In genomic region chr1:7658127-7658498, GRCh38 we compare ENCODE assay signal across 13 cellular contexts.
DNase-seq lines count a peak whose midpoint lies in the region; ATAC-seq and TF ChIP-seq lines count a peak whose summit lies in the region.
"Had no signal": no experiment of that assay in that cellular context is flagged by ENCODE, and none has a peak within 500 bp of the region (broad histone marks: within the 10 kb centered on the region; RNA-seq: fewer than 3 reads in every experiment).

No MANE protein-coding gene starts in this region.

- no peak for TF ChIP-seq POLR2A in heart left ventricle (IDR thresholded peaks at IDR 0.05)

- DNase-seq in heart left ventricle (no peak), left cardiac atrium (no peak), myocyte (ENCODE audit: low read depth) (peak; percentile 23), ACHN (no peak), GM20000 (ENCODE audit: low spot score) (no peak)
- DNase-seq: AML-193; Caco-2; CD4-positive, alpha-beta T cell; DMS79 treated with DMSO at 0.1 percent for 48 hours; GF-D8 had no signal

- no peaks in the 10 kb centered on the region for H3K4me1 ChIP-seq in heart left ventricle
- H3K4me1 ChIP-seq: Caco-2, HAP-1 had no signal

- H3K27me3 ChIP-seq in heart left ventricle: no peaks in the 10 kb centered on the region

- peaks cover 1% of the 10 kb centered on the region for H3K36me3 Mint-ChIP-seq in brain

- H3K4me3 Mint-ChIP-seq in brain: peak overlapping the region in 2 of 5 experiments; percentile 28 to 57
- H3K4me3 Mint-ChIP-seq: CD4-positive, alpha-beta T cell had no signal

- H3K4me3 ChIP-seq in heart left ventricle: no peak overlapping the region
- H3K4me3 ChIP-seq: HAP-1 had no signal

- no peaks in the 10 kb centered on the region for H3K36me3 ChIP-seq in heart left ventricle
- H3K36me3 ChIP-seq: HAP-1 had no signal

- peaks cover 44% of the 10 kb centered on the region for H3K4me1 Mint-ChIP-seq in brain

- 56 to 61% (median 59%) methylated on average over 6 of the region's 6 CpGs for WGBS in heart left ventricle, 4 donors

- peak; percentile 19 to 64 (median 54) for ATAC-seq in heart left ventricle
- no peak for ATAC-seq in left cardiac atrium

- H3K27ac Mint-ChIP-seq in brain: peak overlapping the region; percentile 52 to 99 (median 94)
- H3K27ac Mint-ChIP-seq: CD4-positive, alpha-beta T cell had no signal

- intact Hi-C loops in heart left ventricle (cut with DNase I): loop anchor here in 1 of 10 donors (10.0 kb wide), 1 partner anchor 943 kb away; no protein-coding TSS in a partner anchor
- intact Hi-C loops in left cardiac atrium (cut with DNase I): no loop called here

- H3K27ac ChIP-seq in heart left ventricle: no peak overlapping the region
- H3K27ac ChIP-seq: C4-2B had no signal

- no peak for TF ChIP-seq CTCF in heart left ventricle (IDR thresholded peaks at IDR 0.05)
- no peak for TF ChIP-seq CTCF in brain (conservative IDR thresholded peaks at IDR 0.05)
- no peak for TF ChIP-seq CTCF in GM20000 (IDR thresholded peaks at IDR 0.05; ENCODE audit: extremely low read depth, missing control alignments)

- in situ Hi-C loops in ACHN (cut with HindIII; ENCODE audit: low pct_ligation_motif_present, low pct_unique_long_range_greater_than_20kb, low sequenced_read_pairs): no loop called here

- peaks cover 0 to 3% (median 0%) of the 10 kb centered on the region in 5 experiments for H3K9me3 Mint-ChIP-seq in brain
- H3K9me3 Mint-ChIP-seq: CD4-positive, alpha-beta T cell had no signal

- H3K9me3 ChIP-seq in heart left ventricle: no peaks in the 10 kb centered on the region
- H3K9me3 ChIP-seq: Caco-2, HAP-1 had no signal

- no peaks in the 10 kb centered on the region for H3K27me3 Mint-ChIP-seq in brain
- H3K27me3 Mint-ChIP-seq: CD4-positive, alpha-beta T cell had no signal

Comparison
In these comparisons a context has a peak if more than half of its experiments do, and no peak if none do; other contexts are left out.
1. ATAC-seq: peak in heart left ventricle (4 of 4); none in left cardiac atrium (0 of 2).